Comparison of ENCODE assay signal across 1 cellular context in the genomic region with DNA sequence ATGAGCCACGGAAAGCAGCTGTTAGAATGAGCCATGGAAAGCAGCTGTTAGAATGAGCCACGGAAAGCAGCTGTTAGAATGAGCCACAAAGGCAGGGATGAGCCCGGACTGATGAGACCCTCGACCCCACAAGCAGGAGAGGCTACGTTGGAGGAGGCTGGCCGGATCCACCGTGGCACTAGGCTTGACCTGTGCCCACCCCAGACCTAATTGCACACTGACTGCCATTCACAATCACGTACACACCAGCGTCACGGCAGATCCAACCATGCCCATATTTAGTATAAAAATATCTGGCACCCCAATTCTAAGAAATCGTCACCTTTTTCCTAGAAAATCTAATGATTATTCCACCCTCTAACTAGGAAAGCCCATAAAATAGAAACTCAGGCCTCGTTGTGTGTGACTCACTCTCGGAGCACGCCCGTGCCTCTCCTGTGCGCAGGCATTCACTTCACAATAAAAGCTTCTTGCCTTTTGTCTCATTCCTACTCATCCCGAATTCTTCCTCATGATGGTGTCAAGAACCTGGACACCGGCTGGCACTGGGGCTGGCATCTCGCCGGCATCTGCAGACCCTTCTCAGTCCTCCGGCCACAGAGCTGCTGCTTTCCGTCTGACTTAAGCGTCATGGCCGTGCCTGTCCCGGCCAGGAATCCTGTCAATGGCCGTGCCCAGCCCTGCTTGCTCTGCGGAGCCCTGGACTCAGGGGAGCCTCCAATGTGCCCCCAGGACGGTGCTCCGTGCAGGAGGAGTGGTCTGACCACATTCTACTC.
TF ChIP-seq lines count a peak whose summit lies in the region.

No MANE protein-coding gene starts in this region.

TF ChIP-seq in K562, 482 proteins besides CTCF, POLR2A, EP300 and RAD21 (continued from another document and continues in another):
- TF ChIP-seq, protein P1, sequence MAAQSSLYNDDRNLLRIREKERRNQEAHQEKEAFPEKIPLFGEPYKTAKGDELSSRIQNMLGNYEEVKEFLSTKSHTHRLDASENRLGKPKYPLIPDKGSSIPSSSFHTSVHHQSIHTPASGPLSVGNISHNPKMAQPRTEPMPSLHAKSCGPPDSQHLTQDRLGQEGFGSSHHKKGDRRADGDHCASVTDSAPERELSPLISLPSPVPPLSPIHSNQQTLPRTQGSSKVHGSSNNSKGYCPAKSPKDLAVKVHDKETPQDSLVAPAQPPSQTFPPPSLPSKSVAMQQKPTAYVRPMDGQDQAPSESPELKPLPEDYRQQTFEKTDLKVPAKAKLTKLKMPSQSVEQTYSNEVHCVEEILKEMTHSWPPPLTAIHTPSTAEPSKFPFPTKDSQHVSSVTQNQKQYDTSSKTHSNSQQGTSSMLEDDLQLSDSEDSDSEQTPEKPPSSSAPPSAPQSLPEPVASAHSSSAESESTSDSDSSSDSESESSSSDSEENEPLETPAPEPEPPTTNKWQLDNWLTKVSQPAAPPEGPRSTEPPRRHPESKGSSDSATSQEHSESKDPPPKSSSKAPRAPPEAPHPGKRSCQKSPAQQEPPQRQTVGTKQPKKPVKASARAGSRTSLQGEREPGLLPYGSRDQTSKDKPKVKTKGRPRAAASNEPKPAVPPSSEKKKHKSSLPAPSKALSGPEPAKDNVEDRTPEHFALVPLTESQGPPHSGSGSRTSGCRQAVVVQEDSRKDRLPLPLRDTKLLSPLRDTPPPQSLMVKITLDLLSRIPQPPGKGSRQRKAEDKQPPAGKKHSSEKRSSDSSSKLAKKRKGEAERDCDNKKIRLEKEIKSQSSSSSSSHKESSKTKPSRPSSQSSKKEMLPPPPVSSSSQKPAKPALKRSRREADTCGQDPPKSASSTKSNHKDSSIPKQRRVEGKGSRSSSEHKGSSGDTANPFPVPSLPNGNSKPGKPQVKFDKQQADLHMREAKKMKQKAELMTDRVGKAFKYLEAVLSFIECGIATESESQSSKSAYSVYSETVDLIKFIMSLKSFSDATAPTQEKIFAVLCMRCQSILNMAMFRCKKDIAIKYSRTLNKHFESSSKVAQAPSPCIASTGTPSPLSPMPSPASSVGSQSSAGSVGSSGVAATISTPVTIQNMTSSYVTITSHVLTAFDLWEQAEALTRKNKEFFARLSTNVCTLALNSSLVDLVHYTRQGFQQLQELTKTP (IDR thresholded peaks at IDR 0.05; ENCODE audit: low read depth in 1 of 2, partially characterized antibody in 2 of 2) = no peak
- TF ChIP-seq XRCC3 (IDR thresholded peaks at IDR 0.05) (no peak), FOXJ3 (CRISPR knock-in tag; IDR thresholded peaks at IDR 0.05) (no peak), ADNP (tag; IDR thresholded peaks at IDR 0.05) (no peak), CCNT2 (IDR thresholded peaks at IDR 0.05; ENCODE audit: borderline replicate concordance, extremely low read depth, insufficient read length, low read depth, low read length) (peak; percentile 12), U2AF2 (optimal IDR thresholded peaks at IDR 0.05; ENCODE audit: low read depth, low read length) (no peak), CEBPB (tag; IDR thresholded peaks at IDR 0.05) (no peak), ZNF717 (CRISPR knock-in tag; IDR thresholded peaks at IDR 0.05) (no peak), LEF1 (IDR thresholded peaks at IDR 0.05) (peak; percentile 70; the same call in 1 of the 2 replicates), RHOXF2B (CRISPR knock-in tag; conservative IDR thresholded peaks at IDR 0.05) (no peak), ZNF316 (IDR thresholded peaks at IDR 0.05) (no peak), RBM15 (IDR thresholded peaks at IDR 0.05; ENCODE audit: insufficient read depth, low read length) (no peak), TFAP4 (CRISPR knock-in tag; IDR thresholded peaks at IDR 0.05; ENCODE audit: borderline replicate concordance) (peak; percentile 98), CHD4 (IDR thresholded peaks at IDR 0.05; ENCODE audit: insufficient read depth, insufficient replicate concordance, low read depth, low read length, poor library complexity, severe bottlenecking) (no peak), RNF2 (IDR thresholded peaks at IDR 0.05) (0 out of 2 replicates have a peak, but pooled peaks have one; percentile 38), TSHZ1 (CRISPR knock-in tag; IDR thresholded peaks at IDR 0.05) (no peak), MYNN (IDR thresholded peaks at IDR 0.05) (peak; percentile 100), MYNN (CRISPR knock-in tag; IDR thresholded peaks at IDR 0.05) (peak; percentile 100), ZEB2 (IDR thresholded peaks at IDR 0.05) (peak; percentile 60; the same call in 1 of the 2 replicates), TOE1 (IDR thresholded peaks at IDR 0.05; ENCODE audit: borderline replicate concordance) (peak; percentile 78; the same call in 1 of the 2 replicates), TOE1 (CRISPR knock-in tag; IDR thresholded peaks at IDR 0.05; ENCODE audit: borderline replicate concordance, low read depth) (no peak), ATF1 (CRISPR knock-in tag; IDR thresholded peaks at IDR 0.05) (no peak), ATF1 (tag; IDR thresholded peaks at IDR 0.05) (peak; percentile 80), KDM1A (IDR thresholded peaks at IDR 0.05) (peak; percentile 35 to 62; a peak in 3 of 4 replicates), L3MBTL2 (IDR thresholded peaks at IDR 0.05) (peak; percentile 94), MNT (conservative IDR thresholded peaks at IDR 0.05) (peak; percentile 57 to 79), ZNF584 (CRISPR knock-in tag; IDR thresholded peaks at IDR 0.05; ENCODE audit: low read depth) (no peak; the same call in 1 of the 2 replicates), ZNF165 (CRISPR knock-in tag; IDR thresholded peaks at IDR 0.05; ENCODE audit: borderline replicate concordance) (no peak), SMARCA5 (IDR thresholded peaks at IDR 0.05) (no peak), NCOA2 (IDR thresholded peaks at IDR 0.05; ENCODE audit: partially characterized antibody in 2 of 2) (no peak), RBM34 (IDR thresholded peaks at IDR 0.05; ENCODE audit: borderline replicate concordance, insufficient read depth, low read length) (no peak), PRPF4 (IDR thresholded peaks at IDR 0.05; ENCODE audit: insufficient read depth, low read depth, low read length, poor library complexity, severe bottlenecking) (no peak), CBX5 (IDR thresholded peaks at IDR 0.05; ENCODE audit: borderline replicate concordance, low read depth) (no peak), RB1 (IDR thresholded peaks at IDR 0.05; ENCODE audit: low read depth) (no peak), ZNF561 (CRISPR knock-in tag; conservative IDR thresholded peaks at IDR 0.05) (no peak), NFE2L1 (tag; IDR thresholded peaks at IDR 0.05; ENCODE audit: borderline replicate concordance, low read depth) (no peak), MCM5 (IDR thresholded peaks at IDR 0.05; ENCODE audit: low read depth) (no peak), EWSR1 (IDR thresholded peaks at IDR 0.05; ENCODE audit: borderline replicate concordance, low read depth, partially characterized antibody) (no peak)
- TF ChIP-seq, protein P2, sequence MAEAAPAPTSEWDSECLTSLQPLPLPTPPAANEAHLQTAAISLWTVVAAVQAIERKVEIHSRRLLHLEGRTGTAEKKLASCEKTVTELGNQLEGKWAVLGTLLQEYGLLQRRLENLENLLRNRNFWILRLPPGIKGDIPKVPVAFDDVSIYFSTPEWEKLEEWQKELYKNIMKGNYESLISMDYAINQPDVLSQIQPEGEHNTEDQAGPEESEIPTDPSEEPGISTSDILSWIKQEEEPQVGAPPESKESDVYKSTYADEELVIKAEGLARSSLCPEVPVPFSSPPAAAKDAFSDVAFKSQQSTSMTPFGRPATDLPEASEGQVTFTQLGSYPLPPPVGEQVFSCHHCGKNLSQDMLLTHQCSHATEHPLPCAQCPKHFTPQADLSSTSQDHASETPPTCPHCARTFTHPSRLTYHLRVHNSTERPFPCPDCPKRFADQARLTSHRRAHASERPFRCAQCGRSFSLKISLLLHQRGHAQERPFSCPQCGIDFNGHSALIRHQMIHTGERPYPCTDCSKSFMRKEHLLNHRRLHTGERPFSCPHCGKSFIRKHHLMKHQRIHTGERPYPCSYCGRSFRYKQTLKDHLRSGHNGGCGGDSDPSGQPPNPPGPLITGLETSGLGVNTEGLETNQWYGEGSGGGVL (CRISPR knock-in tag; IDR thresholded peaks at IDR 0.05) = no peak
- TF ChIP-seq, protein P3, sequence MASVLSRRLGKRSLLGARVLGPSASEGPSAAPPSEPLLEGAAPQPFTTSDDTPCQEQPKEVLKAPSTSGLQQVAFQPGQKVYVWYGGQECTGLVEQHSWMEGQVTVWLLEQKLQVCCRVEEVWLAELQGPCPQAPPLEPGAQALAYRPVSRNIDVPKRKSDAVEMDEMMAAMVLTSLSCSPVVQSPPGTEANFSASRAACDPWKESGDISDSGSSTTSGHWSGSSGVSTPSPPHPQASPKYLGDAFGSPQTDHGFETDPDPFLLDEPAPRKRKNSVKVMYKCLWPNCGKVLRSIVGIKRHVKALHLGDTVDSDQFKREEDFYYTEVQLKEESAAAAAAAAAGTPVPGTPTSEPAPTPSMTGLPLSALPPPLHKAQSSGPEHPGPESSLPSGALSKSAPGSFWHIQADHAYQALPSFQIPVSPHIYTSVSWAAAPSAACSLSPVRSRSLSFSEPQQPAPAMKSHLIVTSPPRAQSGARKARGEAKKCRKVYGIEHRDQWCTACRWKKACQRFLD (CRISPR knock-in tag; IDR thresholded peaks at IDR 0.05) = peak; percentile 84
- TF ChIP-seq, protein P4, sequence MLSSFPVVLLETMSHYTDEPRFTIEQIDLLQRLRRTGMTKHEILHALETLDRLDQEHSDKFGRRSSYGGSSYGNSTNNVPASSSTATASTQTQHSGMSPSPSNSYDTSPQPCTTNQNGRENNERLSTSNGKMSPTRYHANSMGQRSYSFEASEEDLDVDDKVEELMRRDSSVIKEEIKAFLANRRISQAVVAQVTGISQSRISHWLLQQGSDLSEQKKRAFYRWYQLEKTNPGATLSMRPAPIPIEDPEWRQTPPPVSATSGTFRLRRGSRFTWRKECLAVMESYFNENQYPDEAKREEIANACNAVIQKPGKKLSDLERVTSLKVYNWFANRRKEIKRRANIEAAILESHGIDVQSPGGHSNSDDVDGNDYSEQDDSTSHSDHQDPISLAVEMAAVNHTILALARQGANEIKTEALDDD (IDR thresholded peaks at IDR 0.05) = peak; percentile 48; the same call in 1 of the 2 replicates
- TF ChIP-seq, protein P5, sequence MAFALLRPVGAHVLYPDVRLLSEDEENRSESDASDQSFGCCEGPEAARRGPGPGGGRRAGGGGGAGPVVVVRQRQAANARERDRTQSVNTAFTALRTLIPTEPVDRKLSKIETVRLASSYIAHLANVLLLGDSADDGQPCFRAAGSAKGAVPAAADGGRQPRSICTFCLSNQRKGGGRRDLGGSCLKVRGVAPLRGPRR (CRISPR knock-in tag; IDR thresholded peaks at IDR 0.05) = no peak
- TF ChIP-seq, protein P6, sequence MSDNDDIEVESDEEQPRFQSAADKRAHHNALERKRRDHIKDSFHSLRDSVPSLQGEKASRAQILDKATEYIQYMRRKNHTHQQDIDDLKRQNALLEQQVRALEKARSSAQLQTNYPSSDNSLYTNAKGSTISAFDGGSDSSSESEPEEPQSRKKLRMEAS (CRISPR knock-in tag; IDR thresholded peaks at IDR 0.05) = peak; percentile 72
- TF ChIP-seq, protein P7, sequence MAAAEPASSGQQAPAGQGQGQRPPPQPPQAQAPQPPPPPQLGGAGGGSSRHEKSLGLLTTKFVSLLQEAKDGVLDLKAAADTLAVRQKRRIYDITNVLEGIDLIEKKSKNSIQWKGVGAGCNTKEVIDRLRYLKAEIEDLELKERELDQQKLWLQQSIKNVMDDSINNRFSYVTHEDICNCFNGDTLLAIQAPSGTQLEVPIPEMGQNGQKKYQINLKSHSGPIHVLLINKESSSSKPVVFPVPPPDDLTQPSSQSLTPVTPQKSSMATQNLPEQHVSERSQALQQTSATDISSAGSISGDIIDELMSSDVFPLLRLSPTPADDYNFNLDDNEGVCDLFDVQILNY (CRISPR knock-in tag; IDR thresholded peaks at IDR 0.05) = no peak
